In genomic region chr10:13099144-13099665, GRCh38 we compare ENCODE assay signal across 1 cellular context.
TF ChIP-seq lines count a peak whose summit lies in the region.

No MANE protein-coding gene starts in this region.

TF ChIP-seq in K562, 482 proteins besides CTCF, POLR2A, EP300 and RAD21 (continued from another document):
- TF ChIP-seq PRDM10 (IDR thresholded peaks at IDR 0.05; ENCODE audit: partially characterized antibody) (no peak), BCOR (IDR thresholded peaks at IDR 0.05) (no peak), STAT5A (IDR thresholded peaks at IDR 0.05; ENCODE audit: borderline replicate concordance, low read length) (no peak), CCNT2 (IDR thresholded peaks at IDR 0.05; ENCODE audit: borderline replicate concordance, extremely low read depth, insufficient read length, low read depth, low read length) (no peak), L3MBTL2 (IDR thresholded peaks at IDR 0.05) (no peak), NFE2 (IDR thresholded peaks at IDR 0.05; ENCODE audit: low read depth) (no peak), ZNF707 (CRISPR knock-in tag; conservative IDR thresholded peaks at IDR 0.05) (no peak), FOXA3 (CRISPR knock-in tag; conservative IDR thresholded peaks at IDR 0.05 in 1 of 2, IDR thresholded peaks at IDR 0.05 in 1 of 2) (no peak), BHLHE40 (IDR thresholded peaks at IDR 0.05; ENCODE audit: low read length) (no peak), CBFA2T2 (conservative IDR thresholded peaks at IDR 0.05) (no peak), ZNF584 (CRISPR knock-in tag; IDR thresholded peaks at IDR 0.05; ENCODE audit: low read depth) (no peak), E2F5 (CRISPR knock-in tag; IDR thresholded peaks at IDR 0.05) (no peak), NEUROD1 (IDR thresholded peaks at IDR 0.05; ENCODE audit: borderline replicate concordance, low read depth, low read length, partially characterized antibody) (no peak), SIX5 (IDR thresholded peaks at IDR 0.05; ENCODE audit: borderline replicate concordance in 1 of 2, insufficient read depth in 1 of 2, low read depth in 1 of 2, low read length in 2 of 2) (no peak), ZNF507 (tag; conservative IDR thresholded peaks at IDR 0.05) (no peak), CTBP1 (IDR thresholded peaks at IDR 0.05; ENCODE audit: borderline replicate concordance) (no peak), KLF1 (tag; IDR thresholded peaks at IDR 0.05) (no peak), ARID1B (IDR thresholded peaks at IDR 0.05) (no peak), ZNF134 (CRISPR knock-in tag; conservative IDR thresholded peaks at IDR 0.05) (no peak), ZEB2 (IDR thresholded peaks at IDR 0.05) (no peak), ZNF436 (CRISPR knock-in tag; IDR thresholded peaks at IDR 0.05) (no peak), EZH2 (IDR thresholded peaks at IDR 0.05; ENCODE audit: borderline replicate concordance, low read depth, low read length) (no peak), HNRNPUL1 (IDR thresholded peaks at IDR 0.05; ENCODE audit: low read length) (no peak), KDM1A (IDR thresholded peaks at IDR 0.05) (peak; percentile 36 to 80; a peak in 3 of 4 replicates), CHAMP1 (IDR thresholded peaks at IDR 0.05) (no peak), PURB (CRISPR knock-in tag; IDR thresholded peaks at IDR 0.05; ENCODE audit: low read depth) (no peak), RUNX1 (IDR thresholded peaks at IDR 0.05; ENCODE audit: low read depth) (no peak), SP2 (IDR thresholded peaks at IDR 0.05; ENCODE audit: extremely low read depth, low read depth, low read length, poor library complexity, severe bottlenecking) (no peak), SUPT5H (IDR thresholded peaks at IDR 0.05) (no peak)
- TF ChIP-seq, protein P1, sequence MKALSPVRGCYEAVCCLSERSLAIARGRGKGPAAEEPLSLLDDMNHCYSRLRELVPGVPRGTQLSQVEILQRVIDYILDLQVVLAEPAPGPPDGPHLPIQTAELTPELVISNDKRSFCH (CRISPR knock-in tag; IDR thresholded peaks at IDR 0.05): no peak
- TF ChIP-seq, protein P1 (tag; IDR thresholded peaks at IDR 0.05): no peak
- TF ChIP-seq, protein P2, sequence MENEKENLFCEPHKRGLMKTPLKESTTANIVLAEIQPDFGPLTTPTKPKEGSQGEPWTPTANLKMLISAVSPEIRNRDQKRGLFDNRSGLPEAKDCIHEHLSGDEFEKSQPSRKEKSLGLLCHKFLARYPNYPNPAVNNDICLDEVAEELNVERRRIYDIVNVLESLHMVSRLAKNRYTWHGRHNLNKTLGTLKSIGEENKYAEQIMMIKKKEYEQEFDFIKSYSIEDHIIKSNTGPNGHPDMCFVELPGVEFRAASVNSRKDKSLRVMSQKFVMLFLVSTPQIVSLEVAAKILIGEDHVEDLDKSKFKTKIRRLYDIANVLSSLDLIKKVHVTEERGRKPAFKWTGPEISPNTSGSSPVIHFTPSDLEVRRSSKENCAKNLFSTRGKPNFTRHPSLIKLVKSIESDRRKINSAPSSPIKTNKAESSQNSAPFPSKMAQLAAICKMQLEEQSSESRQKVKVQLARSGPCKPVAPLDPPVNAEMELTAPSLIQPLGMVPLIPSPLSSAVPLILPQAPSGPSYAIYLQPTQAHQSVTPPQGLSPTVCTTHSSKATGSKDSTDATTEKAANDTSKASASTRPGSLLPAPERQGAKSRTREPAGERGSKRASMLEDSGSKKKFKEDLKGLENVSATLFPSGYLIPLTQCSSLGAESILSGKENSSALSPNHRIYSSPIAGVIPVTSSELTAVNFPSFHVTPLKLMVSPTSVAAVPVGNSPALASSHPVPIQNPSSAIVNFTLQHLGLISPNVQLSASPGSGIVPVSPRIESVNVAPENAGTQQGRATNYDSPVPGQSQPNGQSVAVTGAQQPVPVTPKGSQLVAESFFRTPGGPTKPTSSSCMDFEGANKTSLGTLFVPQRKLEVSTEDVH (IDR thresholded peaks at IDR 0.05; ENCODE audit: low read depth, partially characterized antibody): no peak
TF ChIP-seq in K562: peak in this region for 13.
